ENCODE assay signal across 27 cellular contexts in the genomic region with DNA sequence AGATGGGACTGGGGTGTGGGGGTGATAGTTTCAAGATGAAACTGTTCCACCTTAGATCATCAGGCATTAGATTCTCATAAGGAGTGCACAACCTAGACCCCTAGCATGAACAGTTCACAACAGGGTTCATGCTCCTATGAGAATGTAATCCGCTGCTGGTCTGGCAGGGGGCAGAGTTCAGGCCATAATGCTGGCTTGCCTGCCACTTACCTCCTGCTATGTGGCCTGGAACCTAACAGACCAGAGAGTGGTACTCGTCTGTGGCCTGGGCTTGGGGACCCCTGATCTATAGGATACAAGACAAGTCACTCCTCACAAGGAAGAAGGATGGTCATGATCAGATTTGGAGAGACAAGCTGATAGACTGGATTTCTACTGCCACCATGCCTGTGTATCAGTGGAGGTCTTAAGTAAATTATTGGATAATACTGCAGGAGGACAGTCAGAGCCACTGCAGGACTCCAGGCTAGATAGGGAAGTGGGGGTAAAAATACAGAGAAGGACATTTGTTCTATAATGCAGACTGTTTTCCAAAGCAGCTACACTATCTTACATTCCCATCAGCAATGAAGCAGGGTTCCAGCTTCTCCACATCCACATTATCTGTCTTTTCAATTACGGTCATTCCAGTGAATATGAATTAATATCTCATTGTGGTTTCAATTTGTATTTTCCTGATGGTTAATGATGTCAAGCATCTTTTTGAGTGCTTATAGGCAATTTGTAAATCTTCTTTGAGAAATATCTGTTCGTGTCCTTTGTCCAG. TPM values are rescaled to one million over a fixed set of nuclear protein-coding genes. Genes with fewer than 3 reads are reported as not detected.
DNase-seq lines count a peak whose midpoint lies in the region; ATAC-seq, FAIRE-seq and TF ChIP-seq lines count a peak whose summit lies in the region.
"Had no signal": no experiment of that assay in that cellular context is flagged by ENCODE, and none has a peak within 500 bp of the region (broad histone marks: within the 10 kb centered on the region; RNA-seq: fewer than 3 reads in every experiment).

No MANE protein-coding gene starts in this region.

- CTCF ChIA-PET in WTC11 (lab: Charles Lee) = interaction anchor here (1.0 kb wide), 1 partner anchor 45 kb away, joined by 4 read pairs; no protein-coding TSS in a partner anchor
- CTCF ChIA-PET in HepG2 (lab: Yijun Ruan, JAX; ENCODE audit: low intra/inter-chr PET ratio, low total read pairs) = interaction anchor here (1.3 to 3.8 kb wide), 2 partner anchors 29 to 46 kb away, joined by 7 to 15 read pairs; a partner anchor contains a TSS

- H2AFZ ChIP-seq in HepG2 (ENCODE audit: low read length) = peak overlapping the region; percentile 23

- H3K4me3 ChIP-seq in BE2C (ENCODE audit: low read depth, low read length) (0 out of 2 replicates have a peak overlapping the region, but pooled peaks have one; percentile 4), HepG2 (replicated peaks in 1 of 3; ENCODE audit: insufficient read depth in 1 of 3, low read depth in 2 of 3, low read length in 3 of 3) (peak overlapping the region in 1 of 3 experiments; percentile 20; a peak in 2 of 6 replicates), upper lobe of right lung (no peak overlapping the region), colonic mucosa (no peak overlapping the region)
- H3K4me3 ChIP-seq: GM12878, HAP-1, SK-N-MC had no signal

- TF ChIP-seq RAD21 in HepG2 (CRISPR knock-in tag; IDR thresholded peaks at IDR 0.05) = peak; percentile 66; the same call in 1 of the 2 replicates

- no peak for TF ChIP-seq POLR2A in HepG2 (IDR thresholded peaks at IDR 0.05; ENCODE audit: insufficient read depth in 1 of 2, low read depth in 2 of 2, low read length in 2 of 2)

- H3K36me3 ChIP-seq in BE2C (no peaks in the 10 kb centered on the region), HepG2 (replicated peaks in 1 of 2; ENCODE audit: control insufficient read depth in 1 of 2, insufficient read depth in 2 of 2, low read length in 2 of 2) (no peaks in the 10 kb centered on the region), upper lobe of right lung (no peaks in the 10 kb centered on the region), colonic mucosa (no peaks in the 10 kb centered on the region)
- H3K36me3 ChIP-seq: HAP-1 had no signal

- H3K4me3 Mint-ChIP-seq in WTC11 = no peak overlapping the region
- H3K4me3 Mint-ChIP-seq: CD14-positive monocyte, T-cell had no signal

- TF ChIP-seq CTCF in BE2C (IDR thresholded peaks at IDR 0.05; ENCODE audit: low read depth, low read length) (peak; percentile 27; the same call in 1 of the 2 replicates), WTC11 (IDR thresholded peaks at IDR 0.05) (no peak), HepG2 (CRISPR knock-in tag; IDR thresholded peaks at IDR 0.05) (peak; percentile 79), upper lobe of right lung (IDR thresholded peaks at IDR 0.05) (no peak), colonic mucosa (IDR thresholded peaks at IDR 0.05) (no peak)

- H3K27me3 Mint-ChIP-seq in WTC11 (ENCODE audit: low read depth) = no peaks in the 10 kb centered on the region

- in situ Hi-C loops in HepG2 (cut with HindIII; ENCODE audit: extremely low pct_ligation_motif_present, low pct_unique_long_range_greater_than_20kb) = loop anchor here (5.0 kb wide), 1 partner anchor 45 kb away; no protein-coding TSS in a partner anchor

- DNase-seq in BE2C (peak; percentile 41), NCI-H82 (lab: John Stamatoyannopoulos, UW) (peak; percentile 44), WTC11 (ENCODE audit: low spot score) (no peak), HepG2 (ENCODE audit: low spot score) (peak; percentile 44), caudate nucleus (lab: John Stamatoyannopoulos, UW) (no peak), upper lobe of right lung (no peak), HuH-7.5 (ENCODE audit: low spot score) (no peak), colonic mucosa (no peak)
- DNase-seq: 8988T, DMS53, IMR-90, NCI-H1105 treated with DMSO at 0.1 percent for 48 hours, NCI-H2029 treated with DMSO at 0.1 percent for 48 hours, NCI-H345, NCI-H524, NCI-H774, SHP77, T-cell had no signal

- H3K9ac ChIP-seq in HepG2 (ENCODE audit: insufficient read depth, low read depth, low read length) = no peak overlapping the region
- H3K9ac ChIP-seq in colonic mucosa (ENCODE audit: low read depth in 2 of 2, low read length in 2 of 2) = no peak overlapping the region
- H3K9ac ChIP-seq: KMS-11 had no signal

- H3K27ac ChIP-seq in HepG2 (ENCODE audit: extremely low read length, insufficient read depth, low read length) (peak overlapping the region; percentile 20), caudate nucleus (ENCODE audit: low read depth, low read length) (no peak overlapping the region), upper lobe of right lung (no peak overlapping the region), colonic mucosa (no peak overlapping the region)
- H3K27ac ChIP-seq: HL-60, KMS-11, SK-N-MC had no signal

- TF ChIP-seq EP300 in HepG2 (IDR thresholded peaks at IDR 0.05; ENCODE audit: low read depth in 2 of 2, low read length in 2 of 2) = peak in 1 of 2 experiments; percentile 35; a peak in 1 of 4 replicates
- TF ChIP-seq EP300 in HepG2 (CRISPR knock-in tag; IDR thresholded peaks at IDR 0.05; ENCODE audit: borderline replicate concordance) = no peak

- no peak overlapping the region for H3K27ac Mint-ChIP-seq in WTC11
- H3K27ac Mint-ChIP-seq: CD14-positive monocyte, T-cell had no signal

- no peaks in the 10 kb centered on the region for H3K9me3 Mint-ChIP-seq in WTC11

- WGBS in HepG2 (ENCODE audit: low lambda C conversion rate) = 69% methylated on average over 4 of the region's 4 CpGs

- peaks cover 32% of the 10 kb centered on the region for H3K4me1 Mint-ChIP-seq in WTC11
- H3K4me1 Mint-ChIP-seq: CD14-positive monocyte, T-cell had no signal

- BruUV-seq in HepG2 (replicated peaks; lab: Mats Ljungman, UMichigan) = no TSS peak

- ATAC-seq in WTC11 = peak; percentile 47
- peak; percentile 74 for ATAC-seq in HepG2
- ATAC-seq in upper lobe of right lung = no peak
- ATAC-seq: GM12878, T-cell had no signal

- H3K4me2 ChIP-seq in HepG2 (ENCODE audit: low read depth, low read length) = peak overlapping the region; percentile 61
- H3K4me2 ChIP-seq: KMS-11 had no signal

- intact Hi-C loops in HepG2 (cut with micrococcal nuclease; ENCODE audit: unreplicated experiment) (no loop called here), upper lobe of right lung (cut with DNase I) (no loop called here), colonic mucosa (cut with DNase I) (no loop called here)

- peaks cover 8% of the 10 kb centered on the region for H3K79me2 ChIP-seq in HepG2 (ENCODE audit: insufficient read depth, low read length)

- H3K9me3 ChIP-seq in BE2C = no peaks in the 10 kb centered on the region; the same call in 1 of the 2 replicates
- H3K9me3 ChIP-seq in HepG2 (ENCODE audit: low read length) = no peaks in the 10 kb centered on the region
- H3K9me3 ChIP-seq in upper lobe of right lung = no peaks in the 10 kb centered on the region
- no peaks in the 10 kb centered on the region for H3K9me3 ChIP-seq in colonic mucosa
- H3K9me3 ChIP-seq: HAP-1 had no signal

- no peaks in the 10 kb centered on the region for H4K20me1 ChIP-seq in HepG2 (ENCODE audit: insufficient read depth, low read length)

- H3K4me1 ChIP-seq in BE2C = peaks cover 42% of the 10 kb centered on the region
- H3K4me1 ChIP-seq in HepG2 (ENCODE audit: insufficient read depth, low read length) = peaks cover 57% of the 10 kb centered on the region
- no peaks in the 10 kb centered on the region for H3K4me1 ChIP-seq in upper lobe of right lung
- no peaks in the 10 kb centered on the region for H3K4me1 ChIP-seq in colonic mucosa
- H3K4me1 ChIP-seq: HAP-1 had no signal

- no peaks in the 10 kb centered on the region for H3K27me3 ChIP-seq in BE2C
- no peaks in the 10 kb centered on the region for H3K27me3 ChIP-seq in HepG2 (ENCODE audit: control insufficient read depth in 1 of 2, insufficient read depth in 2 of 2, low read length in 2 of 2)
- no peaks in the 10 kb centered on the region for H3K27me3 ChIP-seq in upper lobe of right lung
- H3K27me3 ChIP-seq in colonic mucosa = no peaks in the 10 kb centered on the region

- FAIRE-seq in HepG2 (lab: Jason Lieb, UNC) = no peak
- FAIRE-seq: GM12878 had no signal

- no peaks in the 10 kb centered on the region for H3K36me3 Mint-ChIP-seq in WTC11
- H3K36me3 Mint-ChIP-seq: CD14-positive monocyte, T-cell had no signal

- POLR2A ChIA-PET in WTC11 (lab: Charles Lee) (no interaction called here), HepG2 (lab: Yijun Ruan, JAX) (interaction anchor here (1.2 to 10.9 kb wide), 2 partner anchors 17 to 30 kb away, joined by 4 to 236 read pairs; a partner anchor contains a TSS)

RNA-seq across cellular contexts. Expression of a gene that starts 28.8 kb away (rescaled TPM):
- not detected for polyA plus RNA-seq in BE2C (2012; ENCODE audit: insufficient read depth, insufficient read length, low read depth)
- total RNA-seq in WTC11 (2021) (1.4 to 1.6 TPM (median 1.5 TPM) in 3 replicates), HepG2 (2016; rRNA removed; fragmentation: Illumina TruSeq; extraction: Trizol) (2,017 and 2,515 TPM in 2 replicates), upper lobe of right lung (0.49 TPM), colonic mucosa (1 to 10 TPM; 1.0 to 3.3 TPM)
- 102 and 113 TPM in 2 replicates for total RNA-seq in HepG2 (2016; cell fraction: cytosol; rRNA removed; fragmentation: Illumina TruSeq; extraction: Trizol; ENCODE audit: low read depth)
- 1,811 and 2,334 TPM in 2 replicates for total RNA-seq in HepG2 (2016; cell fraction: insoluble cytoplasmic fraction; rRNA removed; fragmentation: Illumina TruSeq; extraction: Trizol)
- total RNA-seq in HepG2 (2016; cell fraction: membrane; rRNA removed; fragmentation: Illumina TruSeq; extraction: Trizol) = 341 and 391 TPM in 2 replicates
- 3,623 and 4,305 TPM in 2 replicates for total RNA-seq in HepG2 (2016; cell fraction: nucleus; rRNA removed; fragmentation: Illumina TruSeq; extraction: Trizol)
- 1,226 and 1,569 TPM in 2 replicates for polyA plus RNA-seq in HepG2 (2011; rRNA removed)
- 779 and 1,118 TPM in 2 replicates for polyA plus RNA-seq in HepG2 (2011; cell fraction: cytosol; rRNA removed)
- polyA plus RNA-seq in HepG2 (2011; cell fraction: nucleus; rRNA removed) = 609 and 698 TPM in 2 replicates
- polyA plus RNA-seq in HepG2 (2012) = 1,387 and 2,007 TPM in 2 replicates
- polyA plus RNA-seq in HepG2 (2016; cell fraction: cytosol; fragmentation: Illumina TruSeq; extraction: Trizol; ENCODE audit: low read depth) = 27.1 and 29.9 TPM in 2 replicates
- 658 and 677 TPM in 2 replicates for polyA plus RNA-seq in HepG2 (2016; cell fraction: insoluble cytoplasmic fraction; fragmentation: Illumina TruSeq; extraction: Trizol; ENCODE audit: low read depth)
- 39.5 and 51.6 TPM in 2 replicates for polyA plus RNA-seq in HepG2 (2016; cell fraction: membrane; fragmentation: Illumina TruSeq; extraction: Trizol; ENCODE audit: low read depth)
- polyA plus RNA-seq in HepG2 (2016; cell fraction: nucleus; fragmentation: Illumina TruSeq; extraction: Trizol; ENCODE audit: insufficient read depth, low read depth) = 1,507 and 1,591 TPM in 2 replicates
- polyA minus RNA-seq in HepG2 (2011; rRNA and poly(A)+ RNA removed; ENCODE audit: low replicate concordance) = 3.3 and 5,189 TPM in 2 replicates
- polyA minus RNA-seq in HepG2 (2011; cell fraction: cytosol; rRNA and poly(A)+ RNA removed) = 4,783 and 5,517 TPM in 2 replicates
- polyA minus RNA-seq in HepG2 (2011; cell fraction: nucleus; rRNA and poly(A)+ RNA removed) = 3,357 and 4,547 TPM in 2 replicates
- total RNA-seq: HT-29, RPMI7951 had no signal
- polyA plus RNA-seq: GM12878, IMR-90 had no signal

RNA-seq across cellular contexts. Expression of a gene that starts 51.1 kb away (rescaled TPM):
- not detected for polyA plus RNA-seq in BE2C (2012; ENCODE audit: insufficient read depth, insufficient read length, low read depth)
- total RNA-seq in WTC11 (2021) (not detected in 3 replicates), HepG2 (2016; rRNA removed; fragmentation: Illumina TruSeq; extraction: Trizol) (0.28 and 0.29 TPM in 2 replicates), upper lobe of right lung (not detected), colonic mucosa (not detected)
- total RNA-seq in HepG2 (2016; cell fraction: cytosol; rRNA removed; fragmentation: Illumina TruSeq; extraction: Trizol; ENCODE audit: low read depth) = not detected in 2 replicates
- total RNA-seq in HepG2 (2016; cell fraction: insoluble cytoplasmic fraction; rRNA removed; fragmentation: Illumina TruSeq; extraction: Trizol) = 0.24 and 0.30 TPM in 2 replicates
- total RNA-seq in HepG2 (2016; cell fraction: membrane; rRNA removed; fragmentation: Illumina TruSeq; extraction: Trizol) = 0.03 and 0.09 TPM in 2 replicates
- total RNA-seq in HepG2 (2016; cell fraction: nucleus; rRNA removed; fragmentation: Illumina TruSeq; extraction: Trizol) = 1.7 TPM in 2 replicates
- 0.07 and 0.12 TPM in 2 replicates for polyA plus RNA-seq in HepG2 (2011; rRNA removed)
- 0.01 and 0.03 TPM in 2 replicates for polyA plus RNA-seq in HepG2 (2011; cell fraction: cytosol; rRNA removed)
- polyA plus RNA-seq in HepG2 (2011; cell fraction: nucleus; rRNA removed) = 0.14 and 0.29 TPM in 2 replicates
- 0.08 and 0.23 TPM in 2 replicates for polyA plus RNA-seq in HepG2 (2012)
- polyA plus RNA-seq in HepG2 (2016; cell fraction: cytosol; fragmentation: Illumina TruSeq; extraction: Trizol; ENCODE audit: low read depth) = not detected in 2 replicates
- polyA plus RNA-seq in HepG2 (2016; cell fraction: insoluble cytoplasmic fraction; fragmentation: Illumina TruSeq; extraction: Trizol; ENCODE audit: low read depth) = 0.23 TPM in 2 replicates
- polyA plus RNA-seq in HepG2 (2016; cell fraction: membrane; fragmentation: Illumina TruSeq; extraction: Trizol; ENCODE audit: low read depth) = not detected in 2 replicates
- polyA plus RNA-seq in HepG2 (2016; cell fraction: nucleus; fragmentation: Illumina TruSeq; extraction: Trizol; ENCODE audit: insufficient read depth, low read depth) = 0.61 and 0.62 TPM in 2 replicates
- polyA minus RNA-seq in HepG2 (2011; rRNA and poly(A)+ RNA removed; ENCODE audit: low replicate concordance) = 0.22 TPM in 1 of 2 replicates, not detected in the other
- polyA minus RNA-seq in HepG2 (2011; cell fraction: cytosol; rRNA and poly(A)+ RNA removed) = 0.20 TPM in 1 of 2 replicates, not detected in the other
- polyA minus RNA-seq in HepG2 (2011; cell fraction: nucleus; rRNA and poly(A)+ RNA removed) = 7.6 and 9.0 TPM in 2 replicates
- total RNA-seq: GM12878, HT-29, IMR-90, RPMI7951, T-cell had no signal
- polyA plus RNA-seq: AG04450, CD14-positive monocyte, GM12878, IMR-90 had no signal

Comparison
In these comparisons a context has a peak if more than half of its experiments do, and no peak if none do; other contexts are left out.
1. DNase-seq: peak in BE2C (single experiment), NCI-H82 (single experiment) and HepG2 (single experiment); none in WTC11 (single experiment), caudate nucleus (0 of 61), upper lobe of right lung (single experiment), HuH-7.5 (single experiment) and colonic mucosa (single experiment).
2. CTCF ChIP-seq: peak in BE2C (single experiment) and HepG2 (single experiment); none in WTC11 (single experiment), upper lobe of right lung (single experiment) and colonic mucosa (single experiment).
3. RNA of a gene that starts 28.8 kb away (total RNA-seq): 102 to 4,305 TPM in HepG2; 1.0 to 3.3 TPM in colonic mucosa, 1.4 to 1.6 TPM in WTC11 and 0.49 TPM in upper lobe of right lung (single experiment); every median in the first group is over 10 times any median in the second.